1 cellular context compared by ENCODE assay signal in the genomic region with DNA sequence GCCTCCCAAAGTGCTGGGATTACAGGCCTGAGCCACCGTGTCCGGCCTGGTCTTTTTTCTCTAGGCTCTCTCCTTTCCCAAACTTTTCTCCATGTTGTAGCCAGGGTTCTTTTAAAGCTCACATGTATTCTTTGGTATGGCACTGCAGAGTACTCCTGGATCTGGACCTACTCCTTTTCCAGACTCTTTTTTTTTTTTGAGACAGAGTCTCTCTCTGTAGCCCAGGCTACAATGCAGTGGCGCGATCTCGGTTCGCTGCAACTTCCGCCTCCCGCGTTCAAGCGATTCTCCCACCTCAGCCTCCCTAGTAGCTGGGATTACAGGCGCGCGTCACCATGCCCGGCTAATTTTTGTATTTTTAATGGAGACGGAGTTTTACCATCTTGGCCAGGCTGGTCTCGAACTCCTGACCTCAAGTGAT.
TF ChIP-seq lines count a peak whose summit lies in the region.

No MANE protein-coding gene starts in this region.

TF ChIP-seq in HepG2, 621 proteins besides CTCF, POLR2A, EP300 and RAD21:
- TF ChIP-seq ZNF263 (CRISPR knock-in tag; IDR thresholded peaks at IDR 0.05): no peak
- no peak for TF ChIP-seq U2AF2 (IDR thresholded peaks at IDR 0.05; ENCODE audit: low read depth, low read length)
- no peak for TF ChIP-seq ZNF121 (CRISPR knock-in tag; IDR thresholded peaks at IDR 0.05)
- TF ChIP-seq MAX (IDR thresholded peaks at IDR 0.05): no peak
- TF ChIP-seq MED13 (CRISPR knock-in tag; IDR thresholded peaks at IDR 0.05): no peak
- no peak for TF ChIP-seq ZNF143 (CRISPR knock-in tag; IDR thresholded peaks at IDR 0.05)
- no peak for TF ChIP-seq ZNF326 (CRISPR knock-in tag; IDR thresholded peaks at IDR 0.05; ENCODE audit: borderline replicate concordance)
- TF ChIP-seq, protein P1, sequence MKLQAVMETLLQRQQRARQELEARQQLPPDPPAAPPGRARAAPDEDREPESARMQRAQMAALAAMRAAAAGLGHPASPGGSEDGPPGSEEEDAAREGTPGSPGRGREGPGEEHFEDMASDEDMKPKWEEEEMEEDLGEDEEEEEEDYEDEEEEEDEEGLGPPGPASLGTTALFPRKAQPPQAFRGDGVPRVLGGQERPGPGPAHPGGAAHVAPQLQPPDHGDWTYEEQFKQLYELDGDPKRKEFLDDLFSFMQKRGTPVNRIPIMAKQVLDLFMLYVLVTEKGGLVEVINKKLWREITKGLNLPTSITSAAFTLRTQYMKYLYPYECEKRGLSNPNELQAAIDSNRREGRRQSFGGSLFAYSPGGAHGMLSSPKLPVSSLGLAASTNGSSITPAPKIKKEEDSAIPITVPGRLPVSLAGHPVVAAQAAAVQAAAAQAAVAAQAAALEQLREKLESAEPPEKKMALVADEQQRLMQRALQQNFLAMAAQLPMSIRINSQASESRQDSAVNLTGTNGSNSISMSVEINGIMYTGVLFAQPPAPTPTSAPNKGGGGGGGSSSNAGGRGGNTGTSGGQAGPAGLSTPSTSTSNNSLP (IDR thresholded peaks at IDR 0.05; ENCODE audit: low read depth, low read length): no peak
- no peak for TF ChIP-seq STAT5B (CRISPR knock-in tag; IDR thresholded peaks at IDR 0.05)
- TF ChIP-seq ADNP (CRISPR knock-in tag; IDR thresholded peaks at IDR 0.05): peak; percentile 72; the same call in 1 of the 2 replicates
- TF ChIP-seq ZNF766 (CRISPR knock-in tag; IDR thresholded peaks at IDR 0.05; ENCODE audit: borderline replicate concordance): 0 out of 2 replicates have a peak, but pooled peaks have one; percentile 11
- TF ChIP-seq CREB1 (IDR thresholded peaks at IDR 0.05): no peak
- no peak for TF ChIP-seq CREB1 (CRISPR knock-in tag; IDR thresholded peaks at IDR 0.05)
- no peak for TF ChIP-seq ZNF740 (CRISPR knock-in tag; IDR thresholded peaks at IDR 0.05)
- TF ChIP-seq ZNF530 (CRISPR knock-in tag; IDR thresholded peaks at IDR 0.05; ENCODE audit: low read depth): no peak
- no peak for TF ChIP-seq SKI (IDR thresholded peaks at IDR 0.05; ENCODE audit: partially characterized antibody)
- TF ChIP-seq ZNF761 (CRISPR knock-in tag; conservative IDR thresholded peaks at IDR 0.05): peak; percentile 80; the same call in 1 of the 2 replicates
- TF ChIP-seq SRF (IDR thresholded peaks at IDR 0.05; ENCODE audit: low read depth, low read length): no peak
- TF ChIP-seq, protein P2, sequence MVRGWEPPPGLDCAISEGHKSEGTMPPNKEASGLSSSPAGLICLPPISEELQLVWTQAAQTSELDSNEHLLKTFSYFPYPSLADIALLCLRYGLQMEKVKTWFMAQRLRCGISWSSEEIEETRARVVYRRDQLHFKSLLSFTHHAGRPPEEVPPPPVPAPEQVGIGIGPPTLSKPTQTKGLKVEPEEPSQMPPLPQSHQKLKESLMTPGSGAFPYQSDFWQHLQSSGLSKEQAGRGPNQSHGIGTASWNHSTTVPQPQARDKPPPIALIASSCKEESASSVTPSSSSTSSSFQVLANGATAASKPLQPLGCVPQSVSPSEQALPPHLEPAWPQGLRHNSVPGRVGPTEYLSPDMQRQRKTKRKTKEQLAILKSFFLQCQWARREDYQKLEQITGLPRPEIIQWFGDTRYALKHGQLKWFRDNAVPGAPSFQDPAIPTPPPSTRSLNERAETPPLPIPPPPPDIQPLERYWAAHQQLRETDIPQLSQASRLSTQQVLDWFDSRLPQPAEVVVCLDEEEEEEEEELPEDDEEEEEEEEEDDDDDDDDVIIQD (CRISPR knock-in tag; IDR thresholded peaks at IDR 0.05; ENCODE audit: low read depth): no peak
- no peak for TF ChIP-seq CHD2 (IDR thresholded peaks at IDR 0.05; ENCODE audit: low read depth, low read length)
- TF ChIP-seq MIER3 (CRISPR knock-in tag; IDR thresholded peaks at IDR 0.05; ENCODE audit: borderline replicate concordance): no peak
- no peak for TF ChIP-seq ARHGAP35 (CRISPR knock-in tag; IDR thresholded peaks at IDR 0.05; ENCODE audit: borderline replicate concordance)
- no peak for TF ChIP-seq MXD1 (CRISPR knock-in tag; IDR thresholded peaks at IDR 0.05)
- TF ChIP-seq PAX8 (CRISPR knock-in tag; IDR thresholded peaks at IDR 0.05; ENCODE audit: borderline replicate concordance): no peak
- TF ChIP-seq ARNT (IDR thresholded peaks at IDR 0.05): no peak
- no peak for TF ChIP-seq SMARCC2 (IDR thresholded peaks at IDR 0.05)
- TF ChIP-seq, protein P3, sequence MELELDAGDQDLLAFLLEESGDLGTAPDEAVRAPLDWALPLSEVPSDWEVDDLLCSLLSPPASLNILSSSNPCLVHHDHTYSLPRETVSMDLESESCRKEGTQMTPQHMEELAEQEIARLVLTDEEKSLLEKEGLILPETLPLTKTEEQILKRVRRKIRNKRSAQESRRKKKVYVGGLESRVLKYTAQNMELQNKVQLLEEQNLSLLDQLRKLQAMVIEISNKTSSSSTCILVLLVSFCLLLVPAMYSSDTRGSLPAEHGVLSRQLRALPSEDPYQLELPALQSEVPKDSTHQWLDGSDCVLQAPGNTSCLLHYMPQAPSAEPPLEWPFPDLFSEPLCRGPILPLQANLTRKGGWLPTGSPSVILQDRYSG (CRISPR knock-in tag; IDR thresholded peaks at IDR 0.05): no peak
- TF ChIP-seq, protein P4, sequence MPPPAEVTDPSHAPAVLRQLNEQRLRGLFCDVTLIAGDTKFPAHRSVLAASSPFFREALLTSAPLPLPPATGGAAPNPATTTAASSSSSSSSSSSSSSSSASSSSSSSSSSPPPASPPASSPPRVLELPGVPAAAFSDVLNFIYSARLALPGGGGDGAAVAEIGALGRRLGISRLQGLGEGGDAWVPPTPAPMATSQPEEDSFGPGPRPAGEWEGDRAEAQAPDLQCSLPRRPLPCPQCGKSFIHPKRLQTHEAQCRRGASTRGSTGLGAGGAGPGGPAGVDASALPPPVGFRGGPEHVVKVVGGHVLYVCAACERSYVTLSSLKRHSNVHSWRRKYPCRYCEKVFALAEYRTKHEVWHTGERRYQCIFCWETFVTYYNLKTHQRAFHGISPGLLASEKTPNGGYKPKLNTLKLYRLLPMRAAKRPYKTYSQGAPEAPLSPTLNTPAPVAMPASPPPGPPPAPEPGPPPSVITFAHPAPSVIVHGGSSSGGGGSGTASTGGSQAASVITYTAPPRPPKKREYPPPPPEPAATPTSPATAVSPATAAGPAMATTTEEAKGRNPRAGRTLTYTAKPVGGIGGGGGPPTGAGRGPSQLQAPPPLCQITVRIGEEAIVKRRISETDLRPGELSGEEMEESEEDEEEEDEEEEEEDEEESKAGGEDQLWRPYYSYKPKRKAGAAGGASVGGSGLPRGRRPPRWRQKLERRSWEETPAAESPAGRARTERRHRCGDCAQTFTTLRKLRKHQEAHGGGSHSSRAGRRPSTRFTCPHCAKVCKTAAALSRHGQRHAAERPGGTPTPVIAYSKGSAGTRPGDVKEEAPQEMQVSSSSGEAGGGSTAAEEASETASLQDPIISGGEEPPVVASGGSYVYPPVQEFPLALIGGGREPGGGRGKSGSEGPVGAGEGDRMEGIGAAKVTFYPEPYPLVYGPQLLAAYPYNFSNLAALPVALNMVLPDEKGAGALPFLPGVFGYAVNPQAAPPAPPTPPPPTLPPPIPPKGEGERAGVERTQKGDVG (CRISPR knock-in tag; IDR thresholded peaks at IDR 0.05; ENCODE audit: borderline replicate concordance): peak; percentile 23; the same call in 1 of the 2 replicates
- TF ChIP-seq ZNF747 (CRISPR knock-in tag; IDR thresholded peaks at IDR 0.05; ENCODE audit: borderline replicate concordance): no peak
- TF ChIP-seq AKNA (CRISPR knock-in tag; IDR thresholded peaks at IDR 0.05; ENCODE audit: borderline replicate concordance): no peak
- TF ChIP-seq ZNF543 (CRISPR knock-in tag; IDR thresholded peaks at IDR 0.05): peak; percentile 54; the same call in 1 of the 2 replicates
- peak; percentile 11; the same call in 1 of the 2 replicates for TF ChIP-seq ZNF547 (CRISPR knock-in tag; IDR thresholded peaks at IDR 0.05)
- TF ChIP-seq ZNF230 (CRISPR knock-in tag; IDR thresholded peaks at IDR 0.05): 0 out of 2 replicates have a peak, but pooled peaks have one; percentile 25
- no peak for TF ChIP-seq TRIM22 (IDR thresholded peaks at IDR 0.05)
- 0 out of 2 replicates have a peak, but pooled peaks have one; percentile 11 for TF ChIP-seq ZNF383 (CRISPR knock-in tag; IDR thresholded peaks at IDR 0.05; ENCODE audit: borderline replicate concordance)
- TF ChIP-seq ZBTB3 (CRISPR knock-in tag; IDR thresholded peaks at IDR 0.05; ENCODE audit: borderline replicate concordance, low read depth): no peak
- no peak for TF ChIP-seq ZNF234 (CRISPR knock-in tag; conservative IDR thresholded peaks at IDR 0.05)
- no peak for TF ChIP-seq SATB2 (CRISPR knock-in tag; IDR thresholded peaks at IDR 0.05)
- TF ChIP-seq CENPX (CRISPR knock-in tag; IDR thresholded peaks at IDR 0.05): no peak
- TF ChIP-seq IRF9 (CRISPR knock-in tag; IDR thresholded peaks at IDR 0.05; ENCODE audit: borderline replicate concordance): no peak
- TF ChIP-seq KDM5B (CRISPR knock-in tag; IDR thresholded peaks at IDR 0.05; ENCODE audit: borderline replicate concordance): 0 out of 2 replicates have a peak, but pooled peaks have one; percentile 16
- no peak for TF ChIP-seq ZNF10 (CRISPR knock-in tag; IDR thresholded peaks at IDR 0.05; ENCODE audit: borderline replicate concordance, low read depth)
- peak; percentile 94 for TF ChIP-seq ZBTB38 (CRISPR knock-in tag; IDR thresholded peaks at IDR 0.05)
- TF ChIP-seq, protein P5, sequence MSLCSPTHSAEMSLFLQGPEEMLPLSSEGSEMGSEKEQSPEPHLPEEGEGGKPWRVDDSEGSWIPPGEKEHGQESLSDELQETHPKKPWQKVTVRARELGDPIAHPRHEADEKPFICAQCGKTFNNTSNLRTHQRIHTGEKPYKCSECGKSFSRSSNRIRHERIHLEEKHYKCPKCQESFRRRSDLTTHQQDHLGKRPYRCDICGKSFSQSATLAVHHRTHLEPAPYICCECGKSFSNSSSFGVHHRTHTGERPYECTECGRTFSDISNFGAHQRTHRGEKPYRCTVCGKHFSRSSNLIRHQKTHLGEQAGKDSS (CRISPR knock-in tag; IDR thresholded peaks at IDR 0.05; ENCODE audit: borderline replicate concordance, low read depth): no peak
- TF ChIP-seq GABPA (IDR thresholded peaks at IDR 0.05; ENCODE audit: low read depth, low read length): no peak
- no peak for TF ChIP-seq GABPA (CRISPR knock-in tag; IDR thresholded peaks at IDR 0.05; ENCODE audit: low read depth)
